ENCODE assay signal across 13 cellular contexts in genomic region chr4:87529187-87529586, GRCh38. TPM values are rescaled to one million over a fixed set of nuclear protein-coding genes. Genes with fewer than 3 reads are reported as not detected.
DNase-seq lines count a peak whose midpoint lies in the region; ATAC-seq and TF ChIP-seq lines count a peak whose summit lies in the region.
"Had no signal": no experiment of that assay in that cellular context is flagged by ENCODE, and none has a peak within 500 bp of the region (broad histone marks: within the 10 kb centered on the region; RNA-seq: fewer than 3 reads in every experiment).

Gene SPARCL1 (minus strand): TSS chr4:87529376. CDS start chr4:87499574, 29,802 bp downstream.

- no peaks in the 10 kb centered on the region for H3K4me1 ChIP-seq in PC-9 (replicated peaks; ENCODE audit: insufficient read depth)

- H3K27me3 ChIP-seq in PC-9 (ENCODE audit: insufficient read depth, low read depth): no peaks in the 10 kb centered on the region

- no peak within 1 kb of the TSS for H3K27ac Mint-ChIP-seq in type B pancreatic cell

- H3K4me2 ChIP-seq in PC-9: no peak within 1 kb of the TSS

- H3K4me3 ChIP-seq in PC-9: no peak within 1 kb of the TSS
- H3K4me3 ChIP-seq: GM23248 had no signal

- peaks cover 25% of the 10 kb centered on the region for H3K4me1 Mint-ChIP-seq in type B pancreatic cell (ENCODE audit: unreplicated experiment)

- no peaks in the 10 kb centered on the region for H3K36me3 ChIP-seq in PC-9 (ENCODE audit: low read depth)

- H2AFZ ChIP-seq in PC-9: no peak within 1 kb of the TSS

- CTCF ChIA-PET in PC-9 (lab: Charles Lee): no interaction called here

- ATAC-seq in left cardiac atrium (peak; percentile 44 to 58), omental fat pad (ENCODE audit: low FRiP score) (peak; percentile 45), HG02588 (IDR thresholded peaks at IDR 0.05; ENCODE audit: unreplicated experiment) (no peak)

- no peaks in the 10 kb centered on the region; the same call in 1 of the 2 replicates for H3K9me3 ChIP-seq in PC-9 (ENCODE audit: insufficient read depth, low read depth)

- DNase-seq in cerebellum (ENCODE audit: low spot score): peak; percentile 24
- DNase-seq in left cardiac atrium: peak; percentile 43
- DNase-seq in omental fat pad (ENCODE audit: low spot score): no peak
- DNase-seq in type B pancreatic cell (ENCODE audit: extremely low spot score, unreplicated experiment): no peak
- DNase-seq in cortex of kidney (lab: John Stamatoyannopoulos, UW): no peak
- DNase-seq in PC-9: no peak
- DNase-seq in NCI-H524 treated with DMSO at 0.1 percent for 48 hours (lab: John Stamatoyannopoulos, UW): no peak
- DNase-seq: activated naive CD4-positive, alpha-beta T cell treated with anti-CD3 and anti-CD28 coated beads, Interleukin-2, amount 50 U/mL, for 16 hours; DMS 273 treated with DMSO at 0.1 percent for 48 hours; GM23248 had no signal

- peaks cover 5% of the 10 kb centered on the region for H3K9me3 Mint-ChIP-seq in type B pancreatic cell

- no peaks in the 10 kb centered on the region for H3K27me3 Mint-ChIP-seq in type B pancreatic cell

- H4K20me1 ChIP-seq in PC-9 (ENCODE audit: insufficient read depth): no peaks in the 10 kb centered on the region

- no peak within 1 kb of the TSS for H3K4me3 Mint-ChIP-seq in type B pancreatic cell

- no TSS peak for BruUV-seq in PC-9 (replicated peaks; lab: Mats Ljungman, UMichigan)

- no peaks in the 10 kb centered on the region for H3K79me2 ChIP-seq in PC-9 (ENCODE audit: low read depth)

- H3K9me2 ChIP-seq in PC-9 (ENCODE audit: insufficient read depth): no peaks in the 10 kb centered on the region

- TF ChIP-seq CTCF in omental fat pad (IDR thresholded peaks at IDR 0.05): no peak
- no peak for TF ChIP-seq CTCF in type B pancreatic cell (conservative IDR thresholded peaks at IDR 0.05)
- TF ChIP-seq CTCF in PC-9 (conservative IDR thresholded peaks at IDR 0.05): no peak

- intact Hi-C loops in left cardiac atrium (cut with DNase I): no loop called here
- intact Hi-C loops in PC-9 (cut with micrococcal nuclease; ENCODE audit: unreplicated experiment): no loop called here

- H3K27ac ChIP-seq in PC-9: no peak within 1 kb of the TSS
- H3K27ac ChIP-seq: GM23248, HL-60, RWPE1 had no signal

- no peaks in the 10 kb centered on the region for H3F3A ChIP-seq in PC-9 (ENCODE audit: insufficient read depth, low read depth)

- POLR2A ChIA-PET in PC-9 (lab: Charles Lee; ENCODE audit: unreplicated experiment): no interaction called here

- H3K36me3 Mint-ChIP-seq in type B pancreatic cell: no peaks in the 10 kb centered on the region

RNA-seq across cellular contexts. Expression of gene SPARCL1, which starts in this region (rescaled TPM):
- total RNA-seq in cerebellum (83.3 TPM), left cardiac atrium (100 to 1,000 TPM; 435 to 482 TPM), omental fat pad (1,000 to 10,000 TPM in 1 of 4 donors, 100 to 1,000 TPM in 3; 438 to 1,726 (median 559) TPM), type B pancreatic cell (ENCODE audit: low replicate concordance) (0.38 and 11.2 TPM in 2 replicates), PC-9 (2021) (not detected in 2 replicates)
- total RNA-seq: GM23248 had no signal

Comparison
In these comparisons a context has a peak if more than half of its experiments do, and no peak if none do; other contexts are left out.
1. DNase-seq: peak in cerebellum (single experiment) and left cardiac atrium (single experiment); none in omental fat pad (single experiment), type B pancreatic cell (single experiment), cortex of kidney (single experiment), PC-9 (0 of 2) and NCI-H524 treated with DMSO at 0.1 percent for 48 hours (single experiment).